Comparison of ENCODE assay signal across 22 cellular contexts in the genomic region with DNA sequence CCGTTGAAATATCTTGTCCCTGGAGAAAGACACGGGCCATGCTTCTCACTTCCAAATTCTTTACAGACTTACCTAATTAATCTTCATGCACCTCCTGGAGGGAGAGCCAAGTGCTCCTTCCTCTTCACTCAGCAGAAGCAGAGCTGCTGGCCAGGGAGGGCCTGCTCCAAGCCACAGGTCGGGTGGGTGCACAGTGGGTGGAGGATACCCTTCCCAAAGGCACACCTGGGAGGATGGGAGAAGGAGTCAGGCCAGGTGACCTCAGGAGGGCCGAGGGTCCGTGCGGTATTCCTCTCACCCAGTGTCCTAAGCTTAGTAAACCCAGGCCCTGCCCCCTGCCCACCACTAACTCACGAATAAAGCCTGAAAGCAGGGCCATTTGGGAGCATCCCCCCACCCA.
"Had no signal": no experiment of that assay in that cellular context is flagged by ENCODE, and none has a peak within 500 bp of the region (broad histone marks: within the 10 kb centered on the region; RNA-seq: fewer than 3 reads in every experiment).

No MANE protein-coding gene starts in this region.

- H3K27ac Mint-ChIP-seq: effector memory CD8-positive, alpha-beta T cell; natural killer cell; progenitor cell of endocrine pancreas had no signal

- H3K4me1 Mint-ChIP-seq: stimulated activated naive CD8-positive, alpha-beta T cell treated with anti-CD3 and anti-CD28 coated beads, Interleukin-15, amount 100 ng/mL, for 72 hours had no signal

- H3K4me1 ChIP-seq: lower lobe of right lung, parathyroid adenoma, right lobe of liver, transverse colon, upper lobe of right lung, uterus had no signal

- H3K9me3 ChIP-seq: lower lobe of right lung, right lobe of liver, suprapubic skin, transverse colon, upper lobe of right lung, uterus had no signal

- DNase-seq: cortex of kidney; effector memory CD8-positive, alpha-beta T cell; hypothalamus; immature natural killer cell; islet precursor cell; kidney glomerular epithelial cell; left ventricle myocardium superior; lower lobe of right lung; natural killer cell; right lobe of liver; small intestine; stimulated activated CD4-positive, alpha-beta T cell treated with anti-CD3 and anti-CD28 coated beads, Interleukin-15, amount 100 ng/mL, for 24 hours; stimulated activated CD4-positive, alpha-beta T cell treated with anti-CD3 and anti-CD28 coated beads, Interleukin-4, amount 100 ng/mL, for 1 hour; stimulated activated CD8-positive, alpha-beta memory T cell treated with anti-CD3 and anti-CD28 coated beads, Interleukin-4, amount 100 ng/mL, for 48 hours; stimulated activated naive CD4-positive, alpha-beta T cell; stimulated activated naive CD8-positive, alpha-beta T cell treated with anti-CD3 and anti-CD28 coated beads, Interleukin-15, amount 100 ng/mL, for 72 hours; transverse colon; upper lobe of right lung; uterus had no signal

- H3K27me3 ChIP-seq: right lobe of liver, transverse colon, upper lobe of right lung, uterus had no signal

- H3K27ac ChIP-seq: lower lobe of right lung, parathyroid adenoma, right lobe of liver, suprapubic skin, transverse colon, upper lobe of right lung, uterus had no signal

- H3K9me3 Mint-ChIP-seq: effector memory CD8-positive, alpha-beta T cell; immature natural killer cell; natural killer cell; stimulated activated naive CD8-positive, alpha-beta T cell treated with anti-CD3 and anti-CD28 coated beads, Interleukin-15, amount 100 ng/mL, for 72 hours had no signal

- H3K36me3 Mint-ChIP-seq: immature natural killer cell, natural killer cell had no signal

- H3K4me3 Mint-ChIP-seq: effector memory CD8-positive, alpha-beta T cell; immature natural killer cell; natural killer cell; stimulated activated naive CD8-positive, alpha-beta T cell treated with anti-CD3 and anti-CD28 coated beads, Interleukin-15, amount 100 ng/mL, for 72 hours had no signal

- ATAC-seq: effector memory CD8-positive, alpha-beta T cell; left ventricle myocardium superior; lower lobe of right lung; natural killer cell; right lobe of liver; stimulated activated naive CD8-positive, alpha-beta T cell treated with anti-CD3 and anti-CD28 coated beads, Interleukin-15, amount 100 ng/mL, for 72 hours; upper lobe of right lung had no signal

- H3K36me3 ChIP-seq: lower lobe of right lung, right lobe of liver, suprapubic skin, transverse colon, upper lobe of right lung, uterus had no signal

- H3K4me3 ChIP-seq: lower lobe of right lung, right lobe of liver, suprapubic skin, transverse colon, upper lobe of right lung, uterus had no signal

- H3K9ac ChIP-seq: parathyroid adenoma had no signal
